Comparison of ENCODE assay signal across 1 cellular context in the genomic region with DNA sequence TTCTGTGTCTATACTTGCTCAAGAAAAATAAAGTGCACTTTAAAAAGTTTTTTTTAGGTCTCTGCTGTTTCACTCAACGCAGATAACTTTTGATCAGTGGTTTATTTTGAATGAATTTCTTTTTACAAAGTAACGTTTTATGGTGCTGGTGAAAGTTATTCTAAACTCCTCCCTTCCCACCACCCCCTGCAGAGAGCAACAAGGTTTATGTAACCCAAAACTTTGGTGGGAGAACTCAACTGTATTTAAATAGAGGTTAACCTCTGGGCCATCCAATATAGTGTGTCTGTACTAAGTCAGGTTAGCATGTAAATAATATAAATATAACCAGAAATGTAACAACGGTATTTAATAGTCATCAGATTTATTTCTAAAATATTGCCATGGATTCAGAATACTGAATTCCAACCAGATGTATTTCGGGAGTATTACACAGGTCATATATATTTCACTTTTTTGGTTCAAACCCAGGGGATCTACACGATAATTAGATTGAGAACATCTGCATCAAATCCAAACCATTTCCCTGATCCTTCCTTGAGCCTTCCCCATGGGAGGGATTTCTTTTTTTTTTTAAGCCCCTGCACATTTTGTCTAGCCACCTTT.
TF ChIP-seq lines count a peak whose summit lies in the region.

No MANE protein-coding gene starts in this region.

TF ChIP-seq in HEK293, 187 proteins besides CTCF, POLR2A, EP300 and RAD21 (continued from another document):
- TF ChIP-seq, protein P1, sequence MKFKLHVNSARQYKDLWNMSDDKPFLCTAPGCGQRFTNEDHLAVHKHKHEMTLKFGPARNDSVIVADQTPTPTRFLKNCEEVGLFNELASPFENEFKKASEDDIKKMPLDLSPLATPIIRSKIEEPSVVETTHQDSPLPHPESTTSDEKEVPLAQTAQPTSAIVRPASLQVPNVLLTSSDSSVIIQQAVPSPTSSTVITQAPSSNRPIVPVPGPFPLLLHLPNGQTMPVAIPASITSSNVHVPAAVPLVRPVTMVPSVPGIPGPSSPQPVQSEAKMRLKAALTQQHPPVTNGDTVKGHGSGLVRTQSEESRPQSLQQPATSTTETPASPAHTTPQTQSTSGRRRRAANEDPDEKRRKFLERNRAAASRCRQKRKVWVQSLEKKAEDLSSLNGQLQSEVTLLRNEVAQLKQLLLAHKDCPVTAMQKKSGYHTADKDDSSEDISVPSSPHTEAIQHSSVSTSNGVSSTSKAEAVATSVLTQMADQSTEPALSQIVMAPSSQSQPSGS (tag by site-specific recombination; IDR thresholded peaks at IDR 0.05; ENCODE audit: low read depth), result no peak
- TF ChIP-seq ZNF660 (tag by site-specific recombination; IDR thresholded peaks at IDR 0.05), result 0 out of 2 replicates have a peak, but pooled peaks have one; percentile 0
- TF ChIP-seq MYNN (tag by site-specific recombination; IDR thresholded peaks at IDR 0.05; ENCODE audit: borderline replicate concordance), result no peak
- no peak for TF ChIP-seq GLI2 (tag by site-specific recombination; IDR thresholded peaks at IDR 0.05; ENCODE audit: borderline replicate concordance, low read depth)
- TF ChIP-seq BCL11B (tag by site-specific recombination; IDR thresholded peaks at IDR 0.05; ENCODE audit: low read depth), result no peak
- TF ChIP-seq ZNF777 (tag by site-specific recombination; IDR thresholded peaks at IDR 0.05; ENCODE audit: borderline replicate concordance), result no peak
- no peak for TF ChIP-seq ZNF416 (tag by site-specific recombination; IDR thresholded peaks at IDR 0.05)
- no peak for TF ChIP-seq ZNF596 (tag by site-specific recombination; IDR thresholded peaks at IDR 0.05)
- TF ChIP-seq ZNF624 (tag by site-specific recombination; IDR thresholded peaks at IDR 0.05), result no peak
- TF ChIP-seq ZNF423 (tag by site-specific recombination; IDR thresholded peaks at IDR 0.05), result no peak
- TF ChIP-seq ZBTB21 (tag by site-specific recombination; IDR thresholded peaks at IDR 0.05), result no peak
- 0 out of 2 replicates have a peak, but pooled peaks have one; percentile 17 for TF ChIP-seq SP7 (tag by site-specific recombination; IDR thresholded peaks at IDR 0.05)
- 0 out of 2 replicates have a peak, but pooled peaks have one; percentile 18 for TF ChIP-seq KLF10 (tag by site-specific recombination; IDR thresholded peaks at IDR 0.05)
- TF ChIP-seq WT1 (tag by site-specific recombination; IDR thresholded peaks at IDR 0.05), result peak; percentile 48; the same call in 1 of the 2 replicates
- TF ChIP-seq, protein P2, sequence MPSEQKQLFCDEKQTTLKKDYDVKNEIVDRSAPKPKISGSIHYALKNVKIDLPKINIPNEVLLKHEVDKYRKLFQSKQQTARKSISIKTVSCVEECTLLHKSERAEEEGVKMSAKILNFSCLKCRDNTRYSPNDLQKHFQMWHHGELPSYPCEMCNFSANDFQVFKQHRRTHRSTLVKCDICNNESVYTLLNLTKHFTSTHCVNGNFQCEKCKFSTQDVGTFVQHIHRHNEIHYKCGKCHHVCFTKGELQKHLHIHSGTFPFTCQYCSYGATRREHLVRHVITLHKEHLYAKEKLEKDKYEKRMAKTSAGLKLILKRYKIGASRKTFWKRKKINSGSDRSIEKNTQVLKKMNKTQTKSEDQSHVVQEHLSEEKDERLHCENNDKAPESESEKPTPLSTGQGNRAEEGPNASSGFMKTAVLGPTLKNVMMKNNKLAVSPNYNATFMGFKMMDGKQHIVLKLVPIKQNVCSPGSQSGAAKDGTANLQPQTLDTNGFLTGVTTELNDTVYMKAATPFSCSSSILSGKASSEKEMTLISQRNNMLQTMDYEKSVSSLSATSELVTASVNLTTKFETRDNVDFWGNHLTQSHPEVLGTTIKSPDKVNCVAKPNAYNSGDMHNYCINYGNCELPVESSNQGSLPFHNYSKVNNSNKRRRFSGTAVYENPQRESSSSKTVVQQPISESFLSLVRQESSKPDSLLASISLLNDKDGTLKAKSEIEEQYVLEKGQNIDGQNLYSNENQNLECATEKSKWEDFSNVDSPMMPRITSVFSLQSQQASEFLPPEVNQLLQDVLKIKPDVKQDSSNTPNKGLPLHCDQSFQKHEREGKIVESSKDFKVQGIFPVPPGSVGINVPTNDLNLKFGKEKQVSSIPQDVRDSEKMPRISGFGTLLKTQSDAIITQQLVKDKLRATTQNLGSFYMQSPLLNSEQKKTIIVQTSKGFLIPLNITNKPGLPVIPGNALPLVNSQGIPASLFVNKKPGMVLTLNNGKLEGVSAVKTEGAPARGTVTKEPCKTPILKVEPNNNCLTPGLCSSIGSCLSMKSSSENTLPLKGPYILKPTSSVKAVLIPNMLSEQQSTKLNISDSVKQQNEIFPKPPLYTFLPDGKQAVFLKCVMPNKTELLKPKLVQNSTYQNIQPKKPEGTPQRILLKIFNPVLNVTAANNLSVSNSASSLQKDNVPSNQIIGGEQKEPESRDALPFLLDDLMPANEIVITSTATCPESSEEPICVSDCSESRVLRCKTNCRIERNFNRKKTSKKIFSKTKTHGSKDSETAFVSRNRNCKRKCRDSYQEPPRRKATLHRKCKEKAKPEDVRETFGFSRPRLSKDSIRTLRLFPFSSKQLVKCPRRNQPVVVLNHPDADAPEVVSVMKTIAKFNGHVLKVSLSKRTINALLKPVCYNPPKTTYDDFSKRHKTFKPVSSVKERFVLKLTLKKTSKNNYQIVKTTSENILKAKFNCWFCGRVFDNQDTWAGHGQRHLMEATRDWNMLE (tag by site-specific recombination; conservative IDR thresholded peaks at IDR 0.05; ENCODE audit: low read depth), result no peak
- TF ChIP-seq, protein P3, sequence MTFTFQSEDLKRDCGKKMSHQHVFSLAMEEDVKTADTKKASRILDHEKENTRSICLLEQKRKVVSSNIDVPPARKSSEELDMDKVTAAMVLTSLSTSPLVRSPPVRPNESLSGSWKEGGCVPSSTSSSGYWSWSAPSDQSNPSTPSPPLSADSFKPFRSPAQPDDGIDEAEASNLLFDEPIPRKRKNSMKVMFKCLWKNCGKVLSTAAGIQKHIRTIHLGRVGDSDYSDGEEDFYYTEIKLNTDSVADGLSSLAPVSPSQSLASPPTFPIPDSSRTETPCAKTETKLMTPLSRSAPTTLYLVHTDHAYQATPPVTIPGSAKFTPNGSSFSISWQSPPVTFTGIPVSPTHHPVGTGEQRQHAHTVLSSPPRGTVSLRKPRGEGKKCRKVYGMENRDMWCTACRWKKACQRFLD (tag by site-specific recombination; IDR thresholded peaks at IDR 0.05), result no peak
- no peak for TF ChIP-seq ZNF530 (tag by site-specific recombination; IDR thresholded peaks at IDR 0.05; ENCODE audit: low read depth)
- peak; percentile 83 for TF ChIP-seq GLIS1 (tag by site-specific recombination; IDR thresholded peaks at IDR 0.05)
- TF ChIP-seq, protein P4, sequence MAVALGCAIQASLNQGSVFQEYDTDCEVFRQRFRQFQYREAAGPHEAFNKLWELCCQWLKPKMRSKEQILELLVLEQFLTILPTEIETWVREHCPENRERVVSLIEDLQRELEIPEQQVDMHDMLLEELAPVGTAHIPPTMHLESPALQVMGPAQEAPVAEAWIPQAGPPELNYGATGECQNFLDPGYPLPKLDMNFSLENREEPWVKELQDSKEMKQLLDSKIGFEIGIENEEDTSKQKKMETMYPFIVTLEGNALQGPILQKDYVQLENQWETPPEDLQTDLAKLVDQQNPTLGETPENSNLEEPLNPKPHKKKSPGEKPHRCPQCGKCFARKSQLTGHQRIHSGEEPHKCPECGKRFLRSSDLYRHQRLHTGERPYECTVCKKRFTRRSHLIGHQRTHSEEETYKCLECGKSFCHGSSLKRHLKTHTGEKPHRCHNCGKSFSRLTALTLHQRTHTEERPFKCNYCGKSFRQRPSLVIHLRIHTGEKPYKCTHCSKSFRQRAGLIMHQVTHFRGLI (tag by site-specific recombination; IDR thresholded peaks at IDR 0.05), result peak; percentile 18; the same call in 1 of the 2 replicates
- TF ChIP-seq TCF7L2 (IDR thresholded peaks at IDR 0.05; ENCODE audit: borderline replicate concordance, low read depth, low read length), result no peak
